ENCODE assay signal across 17 cellular contexts in the genomic region with DNA sequence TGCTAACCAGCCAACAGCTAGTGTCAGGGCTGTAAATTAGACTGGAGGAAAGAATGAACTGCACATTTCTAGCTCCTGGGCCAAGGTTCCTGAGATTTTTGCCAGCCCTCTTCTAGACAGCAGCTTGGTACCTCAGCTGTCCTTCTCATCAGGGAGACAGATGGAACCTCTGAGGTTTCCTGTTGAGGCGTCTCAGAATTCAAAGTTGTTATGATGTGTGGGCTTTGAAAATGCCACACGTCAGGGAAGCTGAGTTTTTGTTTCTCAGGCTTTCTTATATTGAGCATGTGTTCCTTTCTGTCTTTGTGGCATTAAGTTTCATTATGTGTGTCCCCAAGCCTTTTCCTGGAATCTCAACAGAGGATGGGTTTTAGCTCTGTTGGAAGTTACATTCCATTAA.
DNase-seq lines count a peak whose midpoint lies in the region; ATAC-seq lines count a peak whose summit lies in the region.
"Had no signal": no experiment of that assay in that cellular context is flagged by ENCODE, and none has a peak within 500 bp of the region (broad histone marks: within the 10 kb centered on the region; RNA-seq: fewer than 3 reads in every experiment).

No MANE protein-coding gene starts in this region.

- no peak overlapping the region for H3K4me3 Mint-ChIP-seq in activated T-cell treated with anti-CD3 and anti-CD28 coated beads, Interleukin-2, amount 50 U/mL, for 4 hours
- H3K4me3 Mint-ChIP-seq in activated naive CD8-positive, alpha-beta T cell treated with anti-CD3 and anti-CD28 coated beads, Interleukin-2, amount 50 U/mL, for 24 hours, result no peak overlapping the region
- H3K4me3 Mint-ChIP-seq in stimulated activated naive B cell treated with anti-CD40 and anti-IgM and Interleukin-4, amounts not matched to agents 10 μg/mL and 1 μg/mL and 100 μg/mL, for 72 hours, result no peak overlapping the region
- H3K4me3 Mint-ChIP-seq in activated T-helper 2 cell treated with anti-CD3 and anti-CD28 coated beads, Interferon-gamma antibody, Interleukin-2, Interleukin-4, amounts not matched to agents 10 μg/mL and 5 μg/mL and 100 μg/mL, durations not matched to agents 14 hours and 24 hours and 36 hours (ENCODE audit: low read depth), result no peak overlapping the region
- H3K4me3 Mint-ChIP-seq: GM23338 had no signal

- peaks cover 8% of the 10 kb centered on the region for H3K4me1 Mint-ChIP-seq in activated T-cell treated with anti-CD3 and anti-CD28 coated beads, Interleukin-2, amount 50 U/mL, for 4 hours (ENCODE audit: low read depth)
- H3K4me1 Mint-ChIP-seq in activated naive CD8-positive, alpha-beta T cell treated with anti-CD3 and anti-CD28 coated beads, Interleukin-2, amount 50 U/mL, for 24 hours, result peaks cover 10% of the 10 kb centered on the region
- peaks cover 2 to 15% of the 10 kb centered on the region in 2 donors for H3K4me1 Mint-ChIP-seq in stimulated activated naive B cell treated with anti-CD40 and anti-IgM and Interleukin-4, amounts not matched to agents 10 μg/mL and 1 μg/mL and 100 μg/mL, for 72 hours
- H3K4me1 Mint-ChIP-seq in activated T-helper 2 cell treated with anti-CD3 and anti-CD28 coated beads, Interferon-gamma antibody, Interleukin-2, Interleukin-4, amounts not matched to agents 10 μg/mL and 5 μg/mL and 100 μg/mL, durations not matched to agents 14 hours and 24 hours and 36 hours (ENCODE audit: low read depth), result peaks cover 4% of the 10 kb centered on the region
- H3K4me1 Mint-ChIP-seq: GM23338 had no signal

- H3K9me3 Mint-ChIP-seq in activated T-cell treated with anti-CD3 and anti-CD28 coated beads, Interleukin-2, amount 50 U/mL, for 4 hours, result no peaks in the 10 kb centered on the region
- H3K9me3 Mint-ChIP-seq in activated naive CD8-positive, alpha-beta T cell treated with anti-CD3 and anti-CD28 coated beads, Interleukin-2, amount 50 U/mL, for 24 hours, result no peaks in the 10 kb centered on the region
- peaks cover 0 to 4% of the 10 kb centered on the region in 2 donors for H3K9me3 Mint-ChIP-seq in stimulated activated naive B cell treated with anti-CD40 and anti-IgM and Interleukin-4, amounts not matched to agents 10 μg/mL and 1 μg/mL and 100 μg/mL, for 72 hours
- H3K9me3 Mint-ChIP-seq in activated T-helper 2 cell treated with anti-CD3 and anti-CD28 coated beads, Interferon-gamma antibody, Interleukin-2, Interleukin-4, amounts not matched to agents 10 μg/mL and 5 μg/mL and 100 μg/mL, durations not matched to agents 14 hours and 24 hours and 36 hours, result peaks cover 8% of the 10 kb centered on the region
- H3K9me3 Mint-ChIP-seq: GM23338 had no signal

- H3K27ac Mint-ChIP-seq in activated naive CD8-positive, alpha-beta T cell treated with anti-CD3 and anti-CD28 coated beads, Interleukin-2, amount 50 U/mL, for 24 hours, result no peak overlapping the region
- H3K27ac Mint-ChIP-seq in stimulated activated naive B cell treated with anti-CD40 and anti-IgM and Interleukin-4, amounts not matched to agents 10 μg/mL and 1 μg/mL and 100 μg/mL, for 72 hours, result no peak overlapping the region
- no peak overlapping the region for H3K27ac Mint-ChIP-seq in activated T-helper 2 cell treated with anti-CD3 and anti-CD28 coated beads, Interferon-gamma antibody, Interleukin-2, Interleukin-4, amounts not matched to agents 10 μg/mL and 5 μg/mL and 100 μg/mL, durations not matched to agents 14 hours and 24 hours and 36 hours

- peak; percentile 55 to 71 for ATAC-seq in activated T-cell treated with anti-CD3 and anti-CD28 coated beads, Interleukin-2, amount 50 U/mL, for 4 hours
- ATAC-seq in HG02885 (IDR thresholded peaks at IDR 0.05; ENCODE audit: poor library complexity, unreplicated experiment) (peak; percentile 62), GM19452 (IDR thresholded peaks at IDR 0.05; ENCODE audit: unreplicated experiment) (no peak)
- ATAC-seq in activated naive CD8-positive, alpha-beta T cell treated with anti-CD3 and anti-CD28 coated beads, Interleukin-2, amount 50 U/mL, for 24 hours, result peak; percentile 46
- peak; percentile 39 to 63 for ATAC-seq in stimulated activated naive B cell treated with anti-CD40 and anti-IgM and Interleukin-4, amounts not matched to agents 10 μg/mL and 1 μg/mL and 100 μg/mL, for 72 hours (replicated peaks)
- ATAC-seq: GM23338 had no signal

- H3K36me3 Mint-ChIP-seq in activated T-cell treated with anti-CD3 and anti-CD28 coated beads, Interleukin-2, amount 50 U/mL, for 4 hours (ENCODE audit: insufficient read depth), result no peaks in the 10 kb centered on the region
- no peaks in the 10 kb centered on the region for H3K36me3 Mint-ChIP-seq in activated naive CD8-positive, alpha-beta T cell treated with anti-CD3 and anti-CD28 coated beads, Interleukin-2, amount 50 U/mL, for 24 hours (ENCODE audit: low read depth)
- H3K36me3 Mint-ChIP-seq in stimulated activated naive B cell treated with anti-CD40 and anti-IgM and Interleukin-4, amounts not matched to agents 10 μg/mL and 1 μg/mL and 100 μg/mL, for 72 hours, result peaks cover 0 to 9% of the 10 kb centered on the region in 2 donors
- no peaks in the 10 kb centered on the region for H3K36me3 Mint-ChIP-seq in activated T-helper 2 cell treated with anti-CD3 and anti-CD28 coated beads, Interferon-gamma antibody, Interleukin-2, Interleukin-4, amounts not matched to agents 10 μg/mL and 5 μg/mL and 100 μg/mL, durations not matched to agents 14 hours and 24 hours and 36 hours (ENCODE audit: low read depth)

- intact Hi-C loops in activated T-helper 2 cell treated with anti-CD3 and anti-CD28 coated beads, Interferon-gamma antibody, Interleukin-2, Interleukin-4, amounts not matched to agents 10 μg/mL and 5 μg/mL and 100 μg/mL, durations not matched to agents 14 hours and 24 hours and 36 hours (cut with micrococcal nuclease), result no loop called here

- no peak for DNase-seq in activated T-cell treated with anti-CD3 and anti-CD28 coated beads, Interleukin-2, amount 50 U/mL, for 4 hours
- DNase-seq in activated T-cell treated with anti-CD3 and anti-CD28 coated beads for 4 hours, result no peak
- no peak for DNase-seq in activated naive CD8-positive, alpha-beta T cell treated with anti-CD3 and anti-CD28 coated beads, Interleukin-2, amount 50 U/mL, for 24 hours
- no peak for DNase-seq in stimulated activated naive B cell treated with anti-CD40 and anti-IgM and Interleukin-4, amounts not matched to agents 10 μg/mL and 1 μg/mL and 100 μg/mL, for 72 hours
- DNase-seq in stimulated activated CD4-positive, alpha-beta T cell treated with anti-CD3 and anti-CD28 coated beads, Interleukin-4, amount 100 ng/mL, for 24 hours, result no peak
- no peak for DNase-seq in activated T-helper 2 cell treated with anti-CD3 and anti-CD28 coated beads, Interferon-gamma antibody, Interleukin-2, Interleukin-4, amounts not matched to agents 10 μg/mL and 5 μg/mL and 100 μg/mL, durations not matched to agents 14 hours and 24 hours and 36 hours (ENCODE audit: low spot score)
- DNase-seq: activated effector memory CD4-positive, alpha-beta T cell treated with anti-CD3 and anti-CD28 coated beads, Interleukin-2, amount 50 U/mL, for 16 hours; C1 segment of cervical spinal cord; DMS53; effector memory CD4-positive, alpha-beta T cell; NCI-H1105 treated with DMSO at 0.1 percent for 48 hours; NCI-H526; spleen; stimulated activated CD8-positive, alpha-beta memory T cell treated with anti-CD3 and anti-CD28 coated beads, Interleukin-4, amount 100 ng/mL, for 48 hours had no signal

- H3K27me3 Mint-ChIP-seq in activated T-cell treated with anti-CD3 and anti-CD28 coated beads, Interleukin-2, amount 50 U/mL, for 4 hours (ENCODE audit: low read depth), result no peaks in the 10 kb centered on the region
- H3K27me3 Mint-ChIP-seq in activated naive CD8-positive, alpha-beta T cell treated with anti-CD3 and anti-CD28 coated beads, Interleukin-2, amount 50 U/mL, for 24 hours, result peaks cover 2% of the 10 kb centered on the region
- no peaks in the 10 kb centered on the region for H3K27me3 Mint-ChIP-seq in stimulated activated naive B cell treated with anti-CD40 and anti-IgM and Interleukin-4, amounts not matched to agents 10 μg/mL and 1 μg/mL and 100 μg/mL, for 72 hours
- H3K27me3 Mint-ChIP-seq in activated T-helper 2 cell treated with anti-CD3 and anti-CD28 coated beads, Interferon-gamma antibody, Interleukin-2, Interleukin-4, amounts not matched to agents 10 μg/mL and 5 μg/mL and 100 μg/mL, durations not matched to agents 14 hours and 24 hours and 36 hours (ENCODE audit: low read depth), result no peaks in the 10 kb centered on the region
